In the genomic region with DNA sequence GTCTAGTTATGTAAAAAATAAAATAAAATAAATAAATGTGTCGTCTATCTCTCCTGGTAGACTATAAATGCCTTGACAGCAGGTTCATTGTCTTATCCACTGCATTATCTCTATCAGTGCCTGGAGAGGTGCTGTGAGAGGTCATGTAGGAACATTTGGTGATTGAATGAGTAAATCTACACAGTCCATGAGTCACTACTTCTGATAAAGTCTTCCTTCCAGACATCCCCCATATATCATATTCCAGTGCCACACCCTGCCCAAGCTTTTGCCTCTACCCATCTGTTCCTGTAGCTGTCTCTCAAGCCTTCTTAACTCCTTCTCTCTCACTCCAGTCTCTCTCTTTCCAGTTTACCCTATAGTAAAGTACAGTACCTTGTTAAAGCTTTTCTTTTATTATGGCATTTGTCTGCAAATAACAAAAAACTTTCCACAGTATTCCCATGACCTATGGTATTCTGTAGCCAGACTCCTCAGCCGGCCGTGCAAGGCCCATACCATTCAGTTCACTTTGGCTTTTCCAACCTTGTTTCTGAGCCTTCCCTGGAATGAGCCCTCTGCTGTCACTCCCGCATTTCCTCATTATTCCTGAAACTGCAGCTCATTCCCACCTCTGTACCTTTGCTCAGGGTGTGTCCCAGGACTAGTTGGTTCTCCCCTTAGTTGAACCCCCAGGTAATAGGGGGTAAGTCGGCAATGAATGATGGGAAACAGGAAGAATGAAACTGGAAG, we compare ENCODE assay signal across 1 cellular context.
A peak's percentile ranks its signal among the peaks of the same experiment; 100 is the strongest.
TF ChIP-seq lines count a peak whose summit lies in the region.

No MANE protein-coding gene starts in this region.

TF ChIP-seq in HepG2, 621 proteins besides CTCF, POLR2A, EP300 and RAD21:
- TF ChIP-seq, protein P1, sequence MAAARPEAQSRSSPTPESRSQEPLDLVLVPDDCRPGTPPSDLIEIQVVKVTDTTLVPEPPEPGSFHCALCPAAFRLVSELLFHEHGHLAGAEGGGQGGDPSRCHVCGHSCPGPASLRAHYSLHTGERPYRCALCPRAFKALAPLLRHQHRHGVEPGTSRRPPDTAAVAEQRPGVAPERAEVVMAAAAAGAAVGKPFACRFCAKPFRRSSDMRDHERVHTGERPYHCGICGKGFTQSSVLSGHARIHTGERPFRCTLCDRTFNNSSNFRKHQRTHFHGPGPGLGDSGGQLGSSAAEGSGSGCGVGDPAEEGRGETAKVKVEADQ (CRISPR knock-in tag; IDR thresholded peaks at IDR 0.05; ENCODE audit: borderline replicate concordance): 0 out of 2 replicates have a peak, but pooled peaks have one; percentile 39
- TF ChIP-seq NONO (IDR thresholded peaks at IDR 0.05) (no peak), NONO (CRISPR knock-in tag; conservative IDR thresholded peaks at IDR 0.05) (peak; percentile 47; the same call in 1 of the 2 replicates), ZNF629 (CRISPR knock-in tag; conservative IDR thresholded peaks at IDR 0.05) (no peak), PAF1 (CRISPR knock-in tag; IDR thresholded peaks at IDR 0.05) (no peak), TEAD3 (CRISPR knock-in tag; optimal IDR thresholded peaks at IDR 0.05; ENCODE audit: borderline replicate concordance) (peak; percentile 25), HOXA9 (CRISPR knock-in tag; IDR thresholded peaks at IDR 0.05; ENCODE audit: borderline replicate concordance) (peak; percentile 49; the same call in 1 of the 2 replicates)
- TF ChIP-seq, protein P2, sequence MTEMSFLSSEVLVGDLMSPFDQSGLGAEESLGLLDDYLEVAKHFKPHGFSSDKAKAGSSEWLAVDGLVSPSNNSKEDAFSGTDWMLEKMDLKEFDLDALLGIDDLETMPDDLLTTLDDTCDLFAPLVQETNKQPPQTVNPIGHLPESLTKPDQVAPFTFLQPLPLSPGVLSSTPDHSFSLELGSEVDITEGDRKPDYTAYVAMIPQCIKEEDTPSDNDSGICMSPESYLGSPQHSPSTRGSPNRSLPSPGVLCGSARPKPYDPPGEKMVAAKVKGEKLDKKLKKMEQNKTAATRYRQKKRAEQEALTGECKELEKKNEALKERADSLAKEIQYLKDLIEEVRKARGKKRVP (CRISPR knock-in tag; IDR thresholded peaks at IDR 0.05): 0 out of 4 replicates have a peak, but pooled peaks of 1 of the 2 experiments have one; percentile 21
